In genomic region chr12:73460212-73460611, GRCh38 we compare ENCODE assay signal across 9 cellular contexts.
"Had no signal": no experiment of that assay in that cellular context is flagged by ENCODE, and none has a peak within 500 bp of the region (broad histone marks: within the 10 kb centered on the region; RNA-seq: fewer than 3 reads in every experiment).

No MANE protein-coding gene starts in this region.

- H3K36me3 ChIP-seq: HAP-1 had no signal

- H3K27me3 Mint-ChIP-seq: IgD-negative memory B cell had no signal

- H3K9ac ChIP-seq: GM23248 had no signal

- H2AFZ ChIP-seq: GM23248 had no signal

- H3K4me3 Mint-ChIP-seq: HFFc6, IgD-negative memory B cell had no signal

- H3K4me1 ChIP-seq: HAP-1 had no signal

- H3K27ac Mint-ChIP-seq: HFFc6, IgD-negative memory B cell had no signal

- H3K36me3 Mint-ChIP-seq: IgD-negative memory B cell had no signal

- ATAC-seq: HCT116, HepG2 had no signal

- H3K27ac ChIP-seq: GM23248, HL-60 had no signal

- DNase-seq: GM23248, GOT3, H7, HFFc6 had no signal

- H3K9me3 ChIP-seq: HAP-1 had no signal

- H3K4me3 ChIP-seq: GM23248, HAP-1 had no signal
